Comparison of ENCODE assay signal across 29 cellular contexts in genomic region chr4:170769857-170770256, GRCh38.
"Had no signal": no experiment of that assay in that cellular context is flagged by ENCODE, and none has a peak within 500 bp of the region (broad histone marks: within the 10 kb centered on the region; RNA-seq: fewer than 3 reads in every experiment).

No MANE protein-coding gene starts in this region.

- DNase-seq: activated CD4-positive, alpha-beta memory T cell treated with anti-CD3 and anti-CD28 coated beads for 36 hours; activated CD4-positive, alpha-beta T cell treated with anti-CD3 and anti-CD28 coated beads, Interleukin-2, amount 10 ng/mL, durations not matched to agents 7 days and 5 days; activated CD4-positive, CD25-positive, alpha-beta regulatory T cell; activated CD8-positive, alpha-beta memory T cell treated with anti-CD3 and anti-CD28 coated beads for 24 hours; activated effector memory CD4-positive, alpha-beta T cell treated with anti-CD3 and anti-CD28 coated beads, Interleukin-2, amount 50 U/mL, for 16 hours; activated naive CD4-positive, alpha-beta T cell treated with Interleukin-2 at 50 U/mL for 16 hours; activated naive CD8-positive, alpha-beta T cell treated with anti-CD3 and anti-CD28 coated beads, Interleukin-2, amount 50 U/mL, for 24 hours; activated T-cell treated with anti-CD3 and anti-CD28 coated beads, Interleukin-2, amount 50 U/mL, for 4 hours; brain microvascular endothelial cell; caudate nucleus; KG1; NCI-H1092 treated with DMSO at 0.1 percent for 48 hours; NCI-H1417 treated with DMSO at 0.1 percent for 48 hours; NCI-H1694; NCI-H2029; NCI-H2107; NCI-H2171 treated with DMSO at 0.1 percent for 48 hours; NCI-H226; NCI-H510A; NCI-H526 treated with DMSO at 0.1 percent for 48 hours; NCI-H82; OCI-M1; SHP77 treated with DMSO at 0.1 percent for 48 hours; T-cell; T-helper 2 cell; T1000 had no signal

- H3K9me3 Mint-ChIP-seq: activated CD4-positive, alpha-beta T cell treated with anti-CD3 and anti-CD28 coated beads, Interleukin-2, amount 10 ng/mL, durations not matched to agents 7 days and 5 days had no signal

- H3K27ac ChIP-seq: brain microvascular endothelial cell, VCaP had no signal

- H3K27me3 Mint-ChIP-seq: activated CD4-positive, alpha-beta memory T cell treated with anti-CD3 and anti-CD28 coated beads for 36 hours; activated CD4-positive, alpha-beta T cell treated with anti-CD3 and anti-CD28 coated beads, Interleukin-2, amount 10 ng/mL, durations not matched to agents 7 days and 5 days; activated naive CD8-positive, alpha-beta T cell treated with anti-CD3 and anti-CD28 coated beads, Interleukin-2, amount 50 U/mL, for 24 hours; T-cell had no signal

- ATAC-seq: activated naive CD4-positive, alpha-beta T cell treated with anti-CD3 and anti-CD28 coated beads, Interleukin-2, amount 50 U/mL, for 72 hours; activated naive CD8-positive, alpha-beta T cell treated with anti-CD3 and anti-CD28 coated beads, Interleukin-2, amount 50 U/mL, for 24 hours; activated T-cell treated with anti-CD3 and anti-CD28 coated beads, Interleukin-2, amount 50 U/mL, for 4 hours; Panc1; T-cell had no signal

- H3K4me1 Mint-ChIP-seq: activated CD4-positive, alpha-beta T cell treated with anti-CD3 and anti-CD28 coated beads, Interleukin-2, amount 10 ng/mL, durations not matched to agents 7 days and 5 days; activated naive CD8-positive, alpha-beta T cell treated with anti-CD3 and anti-CD28 coated beads, Interleukin-2, amount 50 U/mL, for 24 hours; T-cell had no signal

- H3K27ac Mint-ChIP-seq: activated CD4-positive, alpha-beta memory T cell treated with anti-CD3 and anti-CD28 coated beads for 36 hours; activated CD4-positive, alpha-beta T cell treated with anti-CD3 and anti-CD28 coated beads, Interleukin-2, amount 10 ng/mL, durations not matched to agents 7 days and 5 days; activated naive CD4-positive, alpha-beta T cell treated with anti-CD3 and anti-CD28 coated beads, Interleukin-2, amount 50 U/mL, for 72 hours; activated naive CD8-positive, alpha-beta T cell treated with anti-CD3 and anti-CD28 coated beads, Interleukin-2, amount 50 U/mL, for 24 hours; T-cell had no signal

- H3K4me3 Mint-ChIP-seq: activated CD4-positive, alpha-beta memory T cell treated with anti-CD3 and anti-CD28 coated beads for 36 hours; activated CD4-positive, alpha-beta T cell treated with anti-CD3 and anti-CD28 coated beads, Interleukin-2, amount 10 ng/mL, durations not matched to agents 7 days and 5 days; activated naive CD8-positive, alpha-beta T cell treated with anti-CD3 and anti-CD28 coated beads, Interleukin-2, amount 50 U/mL, for 24 hours; activated T-cell treated with anti-CD3 and anti-CD28 coated beads, Interleukin-2, amount 50 U/mL, for 4 hours; T-cell had no signal
